ENCODE assay signal across 8 cellular contexts in the genomic region with DNA sequence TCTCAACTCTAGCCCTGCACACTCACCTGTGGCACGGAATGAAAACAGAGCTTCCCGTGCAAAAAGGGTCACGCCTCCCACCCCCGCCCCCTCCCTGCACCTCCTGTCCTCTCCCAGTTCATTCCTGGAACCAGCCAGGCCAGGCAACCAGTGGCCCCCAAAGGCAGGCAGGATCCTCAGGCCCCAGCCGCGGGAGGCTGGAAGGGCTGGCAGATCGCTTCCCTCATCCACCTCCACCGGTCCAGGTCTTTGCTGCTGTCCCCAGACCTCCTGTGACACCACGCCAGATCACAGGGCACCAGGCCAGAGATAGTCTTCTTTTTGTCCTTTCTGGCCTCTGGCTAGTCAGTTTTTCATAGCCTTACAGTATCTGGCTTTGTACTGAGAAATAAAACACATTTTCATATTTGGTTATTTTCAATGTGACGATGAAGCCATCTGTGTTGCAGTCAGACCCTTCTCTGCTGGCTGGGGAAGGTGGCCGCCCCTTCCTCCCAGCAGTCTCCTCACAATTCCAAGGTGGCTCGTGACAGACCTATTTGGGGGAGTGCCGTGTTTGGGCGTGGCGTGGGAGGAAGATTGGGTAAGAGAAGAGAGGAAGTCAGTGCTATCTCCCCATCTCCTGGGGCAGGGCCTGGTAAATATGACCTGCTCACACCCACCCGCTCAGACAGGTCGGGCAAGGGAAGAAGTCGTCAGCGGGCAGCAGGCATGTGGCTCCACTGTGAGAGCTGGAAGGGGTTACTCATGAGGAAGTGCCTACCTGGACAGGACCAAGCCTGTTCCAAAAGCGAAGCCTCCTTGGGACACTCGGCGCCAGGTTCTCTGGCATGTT. TPM values are rescaled to one million over a fixed set of nuclear protein-coding genes. Genes with fewer than 3 reads are reported as not detected.
DNase-seq lines count a peak whose midpoint lies in the region; ATAC-seq and TF ChIP-seq lines count a peak whose summit lies in the region.

No MANE protein-coding gene starts in this region.

- H3K36me3 Mint-ChIP-seq in stimulated activated naive CD8-positive, alpha-beta T cell treated with anti-CD3 and anti-CD28 coated beads, Interleukin-15, Interleukin-2, amounts not matched to agents 100 ng/mL and 50 ng/mL, for 24 hours (ENCODE audit: low read depth): no peaks in the 10 kb centered on the region

- TF ChIP-seq CTCF in GM20000 (IDR thresholded peaks at IDR 0.05; ENCODE audit: extremely low read depth, missing control alignments): no peak

- DNase-seq in NCI-H226 (peak; percentile 22), GM20000 (ENCODE audit: low spot score) (no peak)
- peak; percentile 50 for DNase-seq in activated CD4-positive, alpha-beta T cell treated with anti-CD3 and anti-CD28 coated beads, Interleukin-2, amount 50 U/mL, for 1 hour
- DNase-seq in NK-92 treated with Interleukin-12 subunit alpha and Interleukin-12 subunit beta, amount 100 ng/mL, for 24 hours (lab: John Stamatoyannopoulos, UW): no peak

- ATAC-seq in esophagus mucosa: peak; percentile 73
- no peak for ATAC-seq in GM21825 (IDR thresholded peaks at IDR 0.05; ENCODE audit: unreplicated experiment)
- ATAC-seq in GM19328 (IDR thresholded peaks at IDR 0.05; ENCODE audit: unreplicated experiment): no peak

- H3K27ac Mint-ChIP-seq in stimulated activated naive CD8-positive, alpha-beta T cell treated with anti-CD3 and anti-CD28 coated beads, Interleukin-15, Interleukin-2, amounts not matched to agents 100 ng/mL and 50 ng/mL, for 24 hours: peak overlapping the region; percentile 86

- H3K27me3 Mint-ChIP-seq in stimulated activated naive CD8-positive, alpha-beta T cell treated with anti-CD3 and anti-CD28 coated beads, Interleukin-15, Interleukin-2, amounts not matched to agents 100 ng/mL and 50 ng/mL, for 24 hours: no peaks in the 10 kb centered on the region

- H3K4me1 Mint-ChIP-seq in stimulated activated naive CD8-positive, alpha-beta T cell treated with anti-CD3 and anti-CD28 coated beads, Interleukin-15, Interleukin-2, amounts not matched to agents 100 ng/mL and 50 ng/mL, for 24 hours (ENCODE audit: low read depth): peaks cover 30% of the 10 kb centered on the region

- no peak overlapping the region for H3K4me3 Mint-ChIP-seq in stimulated activated naive CD8-positive, alpha-beta T cell treated with anti-CD3 and anti-CD28 coated beads, Interleukin-15, Interleukin-2, amounts not matched to agents 100 ng/mL and 50 ng/mL, for 24 hours

- H3K9me3 Mint-ChIP-seq in stimulated activated naive CD8-positive, alpha-beta T cell treated with anti-CD3 and anti-CD28 coated beads, Interleukin-15, Interleukin-2, amounts not matched to agents 100 ng/mL and 50 ng/mL, for 24 hours: no peaks in the 10 kb centered on the region

RNA-seq across cellular contexts. Expression of a gene that starts 9.1 kb away (rescaled TPM):
- total RNA-seq in esophagus mucosa: 78.4 TPM

RNA-seq across cellular contexts. Expression of a gene that starts 23.3 kb away (rescaled TPM):
- 45.2 TPM for total RNA-seq in esophagus mucosa

RNA-seq across cellular contexts. Expression of a gene that starts 40.9 kb away (rescaled TPM):
- total RNA-seq in esophagus mucosa: 61.7 TPM

RNA-seq across cellular contexts. Expression of a gene that starts 46.1 kb away (rescaled TPM):
- total RNA-seq in esophagus mucosa: 61.6 TPM

Comparison
In these comparisons a context has a peak if more than half of its experiments do, and no peak if none do; other contexts are left out.
1. DNase-seq: peak in NCI-H226 (single experiment) and activated CD4-positive, alpha-beta T cell treated with anti-CD3 and anti-CD28 coated beads, Interleukin-2, amount 50 U/mL, for 1 hour (single experiment); none in GM20000 (single experiment) and NK-92 treated with Interleukin-12 subunit alpha and Interleukin-12 subunit beta, amount 100 ng/mL, for 24 hours (single experiment).